8 cellular contexts compared by ENCODE assay signal in genomic region chr3:43689766-43690399, GRCh38. TPM values are rescaled to one million over a fixed set of nuclear protein-coding genes. Genes with fewer than 3 reads are reported as not detected.
DNase-seq lines count a peak whose midpoint lies in the region; ATAC-seq lines count a peak whose summit lies in the region.

No MANE protein-coding gene starts in this region.

- H3K4me3 Mint-ChIP-seq in activated naive CD4-positive, alpha-beta T cell treated with anti-CD3 and anti-CD28 coated beads, Interleukin-2, amount 50 U/mL, for 24 hours, result peak overlapping the region; percentile 93

- no peaks in the 10 kb centered on the region for H3K27me3 Mint-ChIP-seq in activated naive CD4-positive, alpha-beta T cell treated with anti-CD3 and anti-CD28 coated beads, Interleukin-2, amount 50 U/mL, for 24 hours

- H3K27ac Mint-ChIP-seq in activated naive CD4-positive, alpha-beta T cell treated with anti-CD3 and anti-CD28 coated beads, Interleukin-2, amount 50 U/mL, for 24 hours, result peak overlapping the region; percentile 93

- H3K4me3 ChIP-seq in adipocyte (ENCODE audit: low read length) (peak overlapping the region; percentile 95), thymus (ENCODE audit: low read length) (peak overlapping the region; percentile 88)

- no peak for DNase-seq in activated naive CD4-positive, alpha-beta T cell (lab: John Stamatoyannopoulos, UW)
- DNase-seq in adipocyte (ENCODE audit: low read depth) (no peak), left kidney (ENCODE audit: low read depth, low spot score) (peak; percentile 25), hepatic stellate cell (ENCODE audit: low spot score) (no peak), NCI-H774 (lab: John Stamatoyannopoulos, UW) (no peak)

- H3K36me3 ChIP-seq in adipocyte (ENCODE audit: control insufficient read depth, insufficient read depth, low read length, severe bottlenecking), result no peaks in the 10 kb centered on the region
- no peaks in the 10 kb centered on the region for H3K36me3 ChIP-seq in thymus (ENCODE audit: control insufficient read depth, insufficient read depth)

- H3K36me3 Mint-ChIP-seq in activated naive CD4-positive, alpha-beta T cell treated with anti-CD3 and anti-CD28 coated beads, Interleukin-2, amount 50 U/mL, for 24 hours, result no peaks in the 10 kb centered on the region

- H3K4me1 ChIP-seq in adipocyte (ENCODE audit: control insufficient read depth, insufficient read depth, low read length) (peaks cover 34% of the 10 kb centered on the region), thymus (ENCODE audit: control insufficient read depth, insufficient read depth, low read length) (peaks cover 13% of the 10 kb centered on the region)

- H3K9me3 Mint-ChIP-seq in activated naive CD4-positive, alpha-beta T cell treated with anti-CD3 and anti-CD28 coated beads, Interleukin-2, amount 50 U/mL, for 24 hours, result no peaks in the 10 kb centered on the region

- H3K4me1 Mint-ChIP-seq in activated naive CD4-positive, alpha-beta T cell treated with anti-CD3 and anti-CD28 coated beads, Interleukin-2, amount 50 U/mL, for 24 hours, result peaks cover 38% of the 10 kb centered on the region

- H3K9me3 ChIP-seq in adipocyte (ENCODE audit: control insufficient read depth, low read length) (no peaks in the 10 kb centered on the region), thymus (ENCODE audit: control insufficient read depth) (no peaks in the 10 kb centered on the region)

- peak overlapping the region; percentile 94 for H3K9ac ChIP-seq in adipocyte (ENCODE audit: low read length)

- H3K27me3 ChIP-seq in adipocyte (replicated peaks; ENCODE audit: control insufficient read depth, insufficient read depth, low read length) (no peaks in the 10 kb centered on the region), thymus (ENCODE audit: control insufficient read depth, insufficient read depth) (no peaks in the 10 kb centered on the region)

- 21% methylated on average over 26 of the region's 26 CpGs for WGBS in thymus

- ATAC-seq in HG02798 (IDR thresholded peaks at IDR 0.05; ENCODE audit: poor library complexity, unreplicated experiment), result no peak

- peak overlapping the region; percentile 68 for H3K27ac ChIP-seq in thymus (ENCODE audit: low read depth)

RNA-seq across cellular contexts. Expression of gene ABHD5, which starts 0.9 kb away (rescaled TPM):
- 17.9 TPM for polyA plus RNA-seq in thymus
